28 cellular contexts compared by ENCODE assay signal in genomic region chr18:26135563-26135962, GRCh38. TPM values are rescaled to one million over a fixed set of nuclear protein-coding genes. Genes with fewer than 3 reads are reported as not detected.
"Had no signal": no experiment of that assay in that cellular context is flagged by ENCODE, and none has a peak within 500 bp of the region (broad histone marks: within the 10 kb centered on the region; RNA-seq: fewer than 3 reads in every experiment).

No MANE protein-coding gene starts in this region.

- H3K27me3 ChIP-seq: colonic mucosa, esophagus squamous epithelium, gastroesophageal sphincter, spleen, testis, transverse colon had no signal

- H3K4me3 Mint-ChIP-seq: memory B cell; natural killer cell treated with Interleukin-12 subunit alpha and Interleukin-12 subunit beta and Interleukin-15 and Interleukin-18, amount 100 ng/mL, for 72 hours; stimulated activated memory B cell treated with anti-CD40 and anti-IgM and Interleukin-4, amounts not matched to agents 10 μg/mL and 1 μg/mL and 100 μg/mL, for 72 hours; stimulated activated naive CD8-positive, alpha-beta T cell treated with anti-CD3 and anti-CD28 coated beads, Interleukin-15, Interleukin-2, amounts not matched to agents 100 ng/mL and 50 ng/mL, for 24 hours had no signal

- H3K9me3 ChIP-seq: colonic mucosa, esophagus squamous epithelium, left ventricle myocardium inferior, lower lobe of right lung, psoas muscle, spleen, testis, transverse colon had no signal

- H3K79me2 ChIP-seq: parathyroid adenoma had no signal

- H3K9ac ChIP-seq: parathyroid adenoma had no signal

- H3K9me3 Mint-ChIP-seq: memory B cell; natural killer cell treated with Interleukin-12 subunit alpha and Interleukin-12 subunit beta and Interleukin-15 and Interleukin-18, amount 100 ng/mL, for 72 hours; stimulated activated memory B cell treated with anti-CD40 and anti-IgM and Interleukin-4, amounts not matched to agents 10 μg/mL and 1 μg/mL and 100 μg/mL, for 72 hours; stimulated activated naive CD8-positive, alpha-beta T cell treated with anti-CD3 and anti-CD28 coated beads, Interleukin-15, Interleukin-2, amounts not matched to agents 100 ng/mL and 50 ng/mL, for 24 hours had no signal

- H2AFZ ChIP-seq: parathyroid adenoma had no signal

- H3K27ac Mint-ChIP-seq: memory B cell; natural killer cell treated with Interleukin-12 subunit alpha and Interleukin-12 subunit beta and Interleukin-15 and Interleukin-18, amount 100 ng/mL, for 72 hours; stimulated activated memory B cell treated with anti-CD40 and anti-IgM and Interleukin-4, amounts not matched to agents 10 μg/mL and 1 μg/mL and 100 μg/mL, for 72 hours; stimulated activated naive CD8-positive, alpha-beta T cell treated with anti-CD3 and anti-CD28 coated beads, Interleukin-15, Interleukin-2, amounts not matched to agents 100 ng/mL and 50 ng/mL, for 24 hours had no signal

- H3K27ac ChIP-seq: colonic mucosa, esophagus squamous epithelium, gastroesophageal sphincter, left ventricle myocardium inferior, lower lobe of right lung, parathyroid adenoma, psoas muscle, spleen, testis, transverse colon had no signal

- H3K36me3 Mint-ChIP-seq: memory B cell; natural killer cell treated with Interleukin-12 subunit alpha and Interleukin-12 subunit beta and Interleukin-15 and Interleukin-18, amount 100 ng/mL, for 72 hours; stimulated activated memory B cell treated with anti-CD40 and anti-IgM and Interleukin-4, amounts not matched to agents 10 μg/mL and 1 μg/mL and 100 μg/mL, for 72 hours had no signal

- H3K27me3 Mint-ChIP-seq: memory B cell; stimulated activated memory B cell treated with anti-CD40 and anti-IgM and Interleukin-4, amounts not matched to agents 10 μg/mL and 1 μg/mL and 100 μg/mL, for 72 hours; stimulated activated naive CD8-positive, alpha-beta T cell treated with anti-CD3 and anti-CD28 coated beads, Interleukin-15, Interleukin-2, amounts not matched to agents 100 ng/mL and 50 ng/mL, for 24 hours had no signal

- H3K36me3 ChIP-seq: colonic mucosa, esophagus squamous epithelium, gastroesophageal sphincter, left ventricle myocardium inferior, lower lobe of right lung, spleen, transverse colon had no signal

- H3K4me1 ChIP-seq: colonic mucosa, esophagus squamous epithelium, gastroesophageal sphincter, left ventricle myocardium inferior, lower lobe of right lung, parathyroid adenoma, psoas muscle, spleen, transverse colon had no signal

- H3K4me3 ChIP-seq: colonic mucosa, esophagus squamous epithelium, gastroesophageal sphincter, left ventricle myocardium inferior, lower lobe of right lung, psoas muscle, spleen, transverse colon had no signal

- DNase-seq: colonic mucosa; dermis blood vessel endothelial cell; esophagus squamous epithelium; foreskin fibroblast; glutamatergic neuron; islet precursor cell; left ventricle myocardium inferior; lower lobe of right lung; midbrain; psoas muscle; retina; spleen; stimulated activated CD4-positive, alpha-beta T cell treated with anti-CD3 and anti-CD28 coated beads, Interleukin-15, amount 100 ng/mL, for 24 hours; stimulated activated CD4-positive, alpha-beta T cell treated with anti-CD3 and anti-CD28 coated beads, Interleukin-1b, Interleukin-23, amount 100 ng/mL, for 48 hours; stimulated activated CD4-positive, alpha-beta T cell treated with anti-CD3 and anti-CD28 coated beads, Interleukin-4, amount 100 ng/mL, for 24 hours; testis; transverse colon had no signal

RNA-seq across cellular contexts. Expression of gene PSMA8, which starts 1.9 kb away (rescaled TPM):
- total RNA-seq: colonic mucosa, dermis blood vessel endothelial cell, epithelial cell of proximal tubule, esophagus squamous epithelium, gastroesophageal sphincter, left ventricle myocardium inferior, lower lobe of right lung, omental fat pad, psoas muscle, sciatic nerve, skeletal muscle tissue, transverse colon, ureter had no signal
